8 cellular contexts compared by ENCODE assay signal in the genomic region with DNA sequence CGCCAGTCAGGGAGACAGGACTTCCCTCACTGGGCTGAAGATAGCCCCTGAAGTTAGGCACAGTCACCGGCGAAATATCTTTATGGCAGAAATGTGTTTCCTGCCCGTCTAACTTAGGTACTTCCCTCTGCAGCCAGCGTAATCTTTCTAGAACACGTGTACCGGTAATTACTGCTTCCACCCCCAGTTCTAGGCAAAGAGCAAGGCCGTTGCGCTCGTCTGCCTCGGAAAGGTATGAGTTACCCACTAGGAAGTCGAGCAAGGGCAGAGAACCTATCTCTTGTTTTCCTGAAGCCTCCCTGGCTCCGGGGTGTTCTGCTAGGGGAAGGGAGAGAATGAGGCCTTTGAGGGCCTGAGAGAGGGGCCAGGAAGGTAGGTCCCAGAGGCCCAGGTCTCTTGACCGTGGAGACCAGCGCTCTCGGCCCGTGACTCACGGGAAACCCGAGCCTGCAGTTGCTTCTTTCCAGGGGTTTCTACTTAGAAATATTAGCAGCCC.
DNase-seq lines count a peak whose midpoint lies in the region; ATAC-seq and TF ChIP-seq lines count a peak whose summit lies in the region.

No MANE protein-coding gene starts in this region.

- H3K36me3 Mint-ChIP-seq in naive B cell = peaks cover 0 to 3% of the 10 kb centered on the region in 2 donors

- DNase-seq in GM06990 (ENCODE audit: extremely low read depth, insufficient read length) (peak; percentile 44), naive B cell (peak; percentile 20), NCI-H128 (lab: John Stamatoyannopoulos, UW; ENCODE audit: unreplicated experiment) (no peak)
- peak; percentile 35 to 40 for DNase-seq in activated T-cell treated with anti-CD3 and anti-CD28 coated beads, Interleukin-2, amount 50 U/mL, for 48 hours

- peaks cover 0 to 4% (median 0%) of the 10 kb centered on the region in 7 donors for H3K9me3 Mint-ChIP-seq in naive B cell

- H3K4me1 Mint-ChIP-seq in naive B cell = peaks cover 13 to 28% (median 14%) of the 10 kb centered on the region in 3 donors

- H3K27me3 Mint-ChIP-seq in naive B cell = no peaks in the 10 kb centered on the region

- H3K36me3 ChIP-seq in GM06990 (ENCODE audit: control insufficient read depth, insufficient read depth, low read length) = no peaks in the 10 kb centered on the region

- peak overlapping the region; percentile 57 for H3K4me3 ChIP-seq in GM06990 (replicated peaks; ENCODE audit: low read depth, low read length)

- peak overlapping the region in 5 of 6 donors; percentile 54 to 94 (median 69) for H3K27ac Mint-ChIP-seq in naive B cell

- H3K27me3 ChIP-seq in GM06990 (replicated peaks; ENCODE audit: control insufficient read depth, insufficient read depth, low read length) = no peaks in the 10 kb centered on the region

- ATAC-seq in HG02852 (IDR thresholded peaks at IDR 0.05; ENCODE audit: unreplicated experiment) (peak; percentile 81), naive B cell (ENCODE audit: low read depth in 2 of 2) (peak; percentile 92), HG03095 (IDR thresholded peaks at IDR 0.05; ENCODE audit: unreplicated experiment) (no peak), HG02885 (IDR thresholded peaks at IDR 0.05; ENCODE audit: poor library complexity, unreplicated experiment) (no peak), GM21515 (IDR thresholded peaks at IDR 0.05; ENCODE audit: unreplicated experiment) (no peak)

- H3K4me3 Mint-ChIP-seq in naive B cell = peak overlapping the region; percentile 57 to 95 (median 84)

- no peak for TF ChIP-seq CTCF in GM06990 (IDR thresholded peaks at IDR 0.05; ENCODE audit: insufficient read depth, low read length, poor library complexity, severe bottlenecking)

Comparison
In these comparisons a context has a peak if more than half of its experiments do, and no peak if none do; other contexts are left out.
1. ATAC-seq: peak in HG02852 (single experiment) and naive B cell (2 of 2); none in HG03095 (single experiment), HG02885 (single experiment) and GM21515 (single experiment).